Comparison of ENCODE assay signal across 8 cellular contexts in the genomic region with DNA sequence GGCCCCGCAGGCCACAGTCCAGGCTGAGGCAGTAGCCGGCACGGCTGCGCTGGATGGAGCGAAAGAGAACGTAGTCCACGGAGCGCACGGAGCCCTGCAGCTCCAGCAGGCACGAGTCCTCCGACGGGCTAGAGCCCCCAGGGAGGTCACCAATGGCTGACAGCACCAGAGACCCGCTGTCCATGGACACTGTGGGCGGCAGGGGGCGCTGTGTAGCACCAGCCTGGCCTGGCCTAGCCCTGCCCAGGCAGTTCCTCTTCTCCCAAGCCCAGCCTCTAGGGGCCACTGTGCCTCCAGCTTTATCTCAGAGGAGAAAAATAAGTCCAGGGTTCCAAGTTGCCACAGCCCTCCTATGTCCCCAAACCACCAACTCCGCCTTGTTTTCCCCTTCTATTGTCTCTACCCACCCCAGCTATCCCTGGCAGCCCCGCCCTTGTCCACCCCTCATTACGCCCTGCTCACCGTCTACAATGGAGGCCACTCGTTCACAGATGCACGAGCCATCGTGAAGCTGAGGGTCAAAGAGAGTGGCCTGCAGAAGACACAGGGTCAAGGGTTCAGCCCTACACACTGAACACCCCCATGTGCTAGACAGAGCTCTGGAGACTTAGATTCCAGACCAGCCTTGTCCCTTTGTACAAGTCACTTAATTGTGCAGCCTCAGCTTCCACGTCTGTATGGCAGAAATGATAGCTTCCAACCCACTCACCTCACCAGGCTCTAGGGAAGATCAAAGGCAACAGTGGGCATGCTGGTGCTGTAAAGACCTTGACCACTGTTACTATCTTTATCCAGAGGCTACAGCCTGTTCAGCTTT. TPM values are rescaled to one million over a fixed set of nuclear protein-coding genes. Genes with fewer than 3 reads are reported as not detected.
A peak's percentile ranks its signal among the peaks of the same experiment; 100 is the strongest.
DNase-seq lines count a peak whose midpoint lies in the region; ATAC-seq and TF ChIP-seq lines count a peak whose summit lies in the region.

No MANE protein-coding gene starts in this region.

- TF ChIP-seq CTCF in IMR-90 (conservative IDR thresholded peaks at IDR 0.05; ENCODE audit: low read depth, low read length) (peak; percentile 100), OCI-LY7 (conservative IDR thresholded peaks at IDR 0.05; ENCODE audit: low read length) (peak; percentile 99)

- peak; percentile 93 for TF ChIP-seq RAD21 in IMR-90 (IDR thresholded peaks at IDR 0.05; ENCODE audit: low read length)

- no peak overlapping the region for H3K18ac ChIP-seq in IMR-90 (ENCODE audit: low read depth, low read length)

- H3K27ac ChIP-seq in IMR-90 (ENCODE audit: insufficient read depth, low read length) (peak overlapping the region; percentile 12; the same call in 1 of the 2 replicates), OCI-LY7 (ENCODE audit: low read depth, low read length, poor library complexity, severe bottlenecking) (no peak overlapping the region), epithelial cell of prostate (no peak overlapping the region)

- no peak overlapping the region for H3K9ac ChIP-seq in IMR-90 (ENCODE audit: low read depth, low read length)
- peak overlapping the region; percentile 56 for H3K9ac ChIP-seq in mucosa of stomach (ENCODE audit: low read length)

- intact Hi-C loops in IMR-90 (cut with micrococcal nuclease) (loop anchor here (1.0 to 5.0 kb wide), 3 partner anchors 72 to 397 kb away; no protein-coding TSS in a partner anchor), OCI-LY7 (cut with micrococcal nuclease; ENCODE audit: unreplicated experiment) (loop anchor here (1.0 to 2.0 kb wide), 4 partner anchors 57 to 341 kb away; a partner anchor contains a TSS)

- peaks cover 12 to 31% of the 10 kb centered on the region in 2 experiments for H3K79me1 ChIP-seq in IMR-90 (ENCODE audit: low read depth in 1 of 2, low read length in 2 of 2)

- H3K36me3 ChIP-seq in IMR-90 (ENCODE audit: control insufficient read depth, insufficient read depth, low read length) (peaks cover 16% of the 10 kb centered on the region), OCI-LY7 (ENCODE audit: insufficient read depth, low read length) (peaks cover 11% of the 10 kb centered on the region; the same call in 1 of the 2 replicates), mucosa of stomach (ENCODE audit: control insufficient read depth, insufficient read depth, low read length) (no peaks in the 10 kb centered on the region)

- H3K4me3 ChIP-seq in IMR-90 (ENCODE audit: insufficient read depth, low read depth, low read length) (no peak overlapping the region), OCI-LY7 (ENCODE audit: low read depth, low read length, poor library complexity, severe bottlenecking) (peak overlapping the region; percentile 65), mucosa of stomach (ENCODE audit: low read length) (no peak overlapping the region)

- no peaks in the 10 kb centered on the region for H3K79me2 ChIP-seq in OCI-LY7 (ENCODE audit: insufficient read depth, low read depth, low read length)

- no peak overlapping the region for H4K91ac ChIP-seq in IMR-90 (ENCODE audit: insufficient read depth, low read depth, low read length)

- no peaks in the 10 kb centered on the region for H3K9me2 ChIP-seq in OCI-LY7 (ENCODE audit: insufficient read depth, low read length)

- no peak overlapping the region for H2BK5ac ChIP-seq in IMR-90 (ENCODE audit: low read depth, low read length, poor library complexity, severe bottlenecking)

- no peak overlapping the region for H2BK20ac ChIP-seq in IMR-90 (ENCODE audit: low read depth, low read length)

- in situ Hi-C loops in IMR-90 (cut with MboI; ENCODE audit: low sequenced_read_pairs): no loop called here

- peak overlapping the region; percentile 93 for H2AFZ ChIP-seq in IMR-90 (replicated peaks; ENCODE audit: low read length, poor library complexity)
- H2AFZ ChIP-seq in OCI-LY7 (ENCODE audit: low read length): peak overlapping the region; percentile 54; the same call in 1 of the 2 replicates

- H3K9me3 ChIP-seq in IMR-90 (ENCODE audit: control insufficient read depth, insufficient read depth, low read length): no peaks in the 10 kb centered on the region
- no peaks in the 10 kb centered on the region for H3K9me3 ChIP-seq in OCI-LY7 (ENCODE audit: low read length)
- H3K9me3 ChIP-seq in mucosa of stomach (ENCODE audit: control insufficient read depth, low read length): no peaks in the 10 kb centered on the region

- H3K4me1 ChIP-seq in IMR-90 (ENCODE audit: control insufficient read depth, insufficient read depth, low read length) (peaks cover 15% of the 10 kb centered on the region), OCI-LY7 (ENCODE audit: insufficient read depth, low read length, poor library complexity, severe bottlenecking) (peaks cover 31% of the 10 kb centered on the region), mucosa of stomach (ENCODE audit: control insufficient read depth, insufficient read depth, low read length) (peaks cover 25% of the 10 kb centered on the region)

- H3K14ac ChIP-seq in IMR-90 (replicated peaks; ENCODE audit: low read depth, low read length): no peak overlapping the region; the same call in 1 of the 2 replicates

- BruUV-seq in IMR-90 (replicated peaks; lab: Mats Ljungman, UMichigan): no TSS peak
- BruUV-seq in OCI-LY7 (replicated peaks; lab: Mats Ljungman, UMichigan): no TSS peak

- H2BK120ac ChIP-seq in IMR-90 (ENCODE audit: low read depth, low read length): no peak overlapping the region

- H2AK5ac ChIP-seq in IMR-90 (ENCODE audit: low read depth, low read length): peak overlapping the region; percentile 37; the same call in 1 of the 2 replicates

- H4K20me1 ChIP-seq in IMR-90 (ENCODE audit: insufficient read depth, low read length): no peaks in the 10 kb centered on the region
- no peaks in the 10 kb centered on the region for H4K20me1 ChIP-seq in OCI-LY7 (ENCODE audit: insufficient read depth, low read length)

- H3K27me3 ChIP-seq in IMR-90 (ENCODE audit: control insufficient read depth, insufficient read depth, low read length) (no peaks in the 10 kb centered on the region), mucosa of stomach (ENCODE audit: control insufficient read depth, insufficient read depth, low read length) (no peaks in the 10 kb centered on the region)

- peaks cover 4% of the 10 kb centered on the region; the same call in 1 of the 2 replicates for H3K9me1 ChIP-seq in IMR-90 (ENCODE audit: insufficient read depth, low read length)

- H3K4ac ChIP-seq in IMR-90 (ENCODE audit: low read depth, low read length): peak overlapping the region; percentile 71

- 17% methylated on average over 19 of the region's 23 CpGs; no CpG with 5 or more reads in 1 of the 2 experiments for WGBS in IMR-90 (ENCODE audit: extremely low coverage in 2 of 2, insufficient read length in 1 of 2), 2 experiments

- H4K5ac ChIP-seq in IMR-90 (ENCODE audit: low read depth, low read length): peak overlapping the region; percentile 40; the same call in 1 of the 2 replicates

- peak overlapping the region; percentile 66 for H2AK9ac ChIP-seq in IMR-90 (replicated peaks; ENCODE audit: low read depth, low read length, poor library complexity)

- POLR2A ChIA-PET in IMR-90 (lab: Charles Lee; ENCODE audit: unreplicated experiment): no interaction called here
- POLR2A ChIA-PET in OCI-LY7 (lab: Charles Lee): interaction anchor here (1.0 to 2.4 kb wide), 2 partner anchors 57 to 253 kb away, joined by 3 to 7 read pairs; a partner anchor contains a TSS

- peak; percentile 34; the same call in 1 of the 2 replicates for TF ChIP-seq POLR2A in IMR-90 (IDR thresholded peaks at IDR 0.05; ENCODE audit: low read depth, low read length)

- H3K56ac ChIP-seq in IMR-90 (ENCODE audit: extremely low read depth, insufficient read depth, low read length): no peak overlapping the region

- dilution Hi-C loops in IMR-90 (cut with HindIII; ENCODE audit: low sequenced_read_pairs, unreplicated experiment): no loop called here

- CTCF ChIA-PET in IMR-90 (lab: Yijun Ruan, JAX): interaction anchor here (0.5 to 1.7 kb wide), 21 partner anchors 8 to 493 kb away, joined by 3 to 6 read pairs (median 3); a partner anchor contains a TSS
- CTCF ChIA-PET in OCI-LY7 (lab: Charles Lee; ENCODE audit: unreplicated experiment): interaction anchor here (0.5 to 2.0 kb wide), 13 partner anchors 9 to 354 kb away, joined by 3 to 10 read pairs (median 3); a partner anchor contains a TSS

- H2BK15ac ChIP-seq in IMR-90 (ENCODE audit: low read depth, low read length): no peak overlapping the region

- no peak overlapping the region; the same call in 1 of the 2 replicates for H3K23ac ChIP-seq in IMR-90 (ENCODE audit: low read depth, low read length)

- peak; percentile 79 for ATAC-seq in GM21447 (IDR thresholded peaks at IDR 0.05; ENCODE audit: unreplicated experiment)
- ATAC-seq in IMR-90 (ENCODE audit: low read depth): peak; percentile 78

- H3K4me2 ChIP-seq in IMR-90 (ENCODE audit: low read depth, low read length) (no peak overlapping the region), OCI-LY7 (ENCODE audit: low read length) (peak overlapping the region; percentile 89)

- DNase-seq in DMS114 treated with DMSO at 0.1 percent for 48 hours (lab: John Stamatoyannopoulos, UW; ENCODE audit: unreplicated experiment) (peak; percentile 93), IMR-90 (peak; percentile 85), OCI-LY7 (ENCODE audit: low spot score) (peak; percentile 95), activated T-cell treated with anti-CD3 and anti-CD28 coated beads for 24 hours (ENCODE audit: low read depth) (peak; percentile 90), epithelial cell of prostate (ENCODE audit: low read depth, low spot score) (peak; percentile 39)
- peak; percentile 88 to 96 for DNase-seq in stimulated activated CD8-positive, alpha-beta memory T cell treated with anti-CD3 and anti-CD28 coated beads, Interleukin-7, amount 100 ng/mL, for 1 hour (ENCODE audit: low read depth in 2 of 2)

- H4K8ac ChIP-seq in IMR-90 (ENCODE audit: low read depth in 2 of 2, low read length in 2 of 2): peak overlapping the region in 1 of 2 experiments; percentile 82; a peak in 2 of 4 replicates

RNA-seq across cellular contexts. Expression of a gene that starts 4.4 kb away (rescaled TPM):
- 1.4 TPM in 2 replicates for total RNA-seq in IMR-90 (2012; rRNA removed)
- polyA plus RNA-seq in IMR-90 (2012; rRNA removed): 23.8 and 27.9 TPM in 2 replicates
- 29.9 and 30.1 TPM in 2 replicates for polyA plus RNA-seq in IMR-90 (2012; cell fraction: cytosol; rRNA removed)
- polyA plus RNA-seq in IMR-90 (2012; cell fraction: nucleus; rRNA removed; ENCODE audit: low replicate concordance): 26.6 and 65.5 TPM in 2 replicates
- 6.6 and 9.1 TPM in 2 replicates for total RNA-seq in OCI-LY7 (2014; rRNA removed; shearing (Covaris generic))
- total RNA-seq in OCI-LY7 (2022): 53.1 and 59.3 TPM in 2 replicates

RNA-seq across cellular contexts. Expression of a gene that starts 11.3 kb away (rescaled TPM):
- total RNA-seq in IMR-90 (2012; rRNA removed): 29.2 and 30.5 TPM in 2 replicates
- 118 and 144 TPM in 2 replicates for polyA plus RNA-seq in IMR-90 (2012; rRNA removed)
- 94.3 and 130 TPM in 2 replicates for polyA plus RNA-seq in IMR-90 (2012; cell fraction: cytosol; rRNA removed)
- 56.4 and 72.7 TPM in 2 replicates for polyA plus RNA-seq in IMR-90 (2012; cell fraction: nucleus; rRNA removed; ENCODE audit: low replicate concordance)
- 45.4 and 58.3 TPM in 2 replicates for total RNA-seq in OCI-LY7 (2014; rRNA removed; shearing (Covaris generic))
- 66.0 and 74.7 TPM in 2 replicates for total RNA-seq in OCI-LY7 (2022)

RNA-seq across cellular contexts. Expression of a gene that starts 22.5 kb away (rescaled TPM):
- 19.2 and 19.7 TPM in 2 replicates for total RNA-seq in IMR-90 (2012; rRNA removed)
- 53.0 and 61.2 TPM in 2 replicates for polyA plus RNA-seq in IMR-90 (2012; rRNA removed)
- 18.2 and 18.6 TPM in 2 replicates for polyA plus RNA-seq in IMR-90 (2012; cell fraction: cytosol; rRNA removed)
- 460 and 576 TPM in 2 replicates for polyA plus RNA-seq in IMR-90 (2012; cell fraction: nucleus; rRNA removed; ENCODE audit: low replicate concordance)
- total RNA-seq in OCI-LY7 (2014; rRNA removed; shearing (Covaris generic)): 59.8 and 96.7 TPM in 2 replicates
- total RNA-seq in OCI-LY7 (2022): 107 and 121 TPM in 2 replicates

RNA-seq across cellular contexts. Expression of a gene that starts 26.4 kb away (rescaled TPM):
- total RNA-seq in IMR-90 (2012; rRNA removed) (0.36 and 0.83 TPM in 2 replicates), OCI-LY7 (2022) (19.0 and 19.2 TPM in 2 replicates)
- 2.7 and 2.9 TPM in 2 replicates for polyA plus RNA-seq in IMR-90 (2012; rRNA removed)
- 0.88 and 1.4 TPM in 2 replicates for polyA plus RNA-seq in IMR-90 (2012; cell fraction: cytosol; rRNA removed)
- polyA plus RNA-seq in IMR-90 (2012; cell fraction: nucleus; rRNA removed; ENCODE audit: low replicate concordance): 20.7 and 30.0 TPM in 2 replicates
- 4.9 and 6.7 TPM in 2 replicates for total RNA-seq in OCI-LY7 (2014; rRNA removed; shearing (Covaris generic))

RNA-seq across cellular contexts. Expression of a gene that starts 42.3 kb away (rescaled TPM):
- total RNA-seq in IMR-90 (2012; rRNA removed) (51.4 and 67.2 TPM in 2 replicates), OCI-LY7 (2022) (43.9 and 45.7 TPM in 2 replicates)
- 73.7 and 73.9 TPM in 2 replicates for polyA plus RNA-seq in IMR-90 (2012; rRNA removed)
- 58.0 and 97.7 TPM in 2 replicates for polyA plus RNA-seq in IMR-90 (2012; cell fraction: cytosol; rRNA removed)
- 36.9 and 80.4 TPM in 2 replicates for polyA plus RNA-seq in IMR-90 (2012; cell fraction: nucleus; rRNA removed; ENCODE audit: low replicate concordance)
- 67.6 and 70.2 TPM in 2 replicates for total RNA-seq in OCI-LY7 (2014; rRNA removed; shearing (Covaris generic))

Comparison
In these comparisons a context has a peak if more than half of its experiments do, and no peak if none do; other contexts are left out.
1. DNase-seq: peak in every context shown above with its lines; median percentile 95 in OCI-LY7; 93 in DMS114 treated with DMSO at 0.1 percent for 48 hours; 92 in stimulated activated CD8-positive, alpha-beta memory T cell treated with anti-CD3 and anti-CD28 coated beads, Interleukin-7, amount 100 ng/mL, for 1 hour; 90 in activated T-cell treated with anti-CD3 and anti-CD28 coated beads for 24 hours; 85 in IMR-90; 39 in epithelial cell of prostate.